25 cellular contexts compared by ENCODE assay signal in genomic region chr6:130460934-130461333, GRCh38.
"Had no signal": no experiment of that assay in that cellular context is flagged by ENCODE, and none has a peak within 500 bp of the region (broad histone marks: within the 10 kb centered on the region; RNA-seq: fewer than 3 reads in every experiment).

No MANE protein-coding gene starts in this region.

- H3K9me3 ChIP-seq: ovary, psoas muscle, right lobe of liver, sigmoid colon, stomach, suprapubic skin, testis, tibial artery, transverse colon, upper lobe of right lung, uterus had no signal

- ATAC-seq: naive thymus-derived CD8-positive, alpha-beta T cell; natural killer cell treated with Interleukin-12 subunit alpha and Interleukin-12 subunit beta and Interleukin-15 and Interleukin-18, amount 100 ng/mL, for 72 hours; psoas muscle; right cardiac atrium; right lobe of liver; stimulated activated effector memory CD8-positive, alpha-beta T cell treated with anti-CD3 and anti-CD28 coated beads, Interleukin-12 subunit alpha, Interleukin-12 subunit beta, amount 100 ng/mL, for 72 hours; stimulated activated naive B cell treated with anti-CD40 and anti-IgM and Interleukin-4, amounts not matched to agents 10 μg/mL and 1 μg/mL and 100 μg/mL, for 72 hours; upper lobe of right lung had no signal

- H3K4me3 ChIP-seq: neural progenitor cell, ovary, psoas muscle, right lobe of liver, sigmoid colon, stomach, suprapubic skin, testis, tibial artery, transverse colon, upper lobe of right lung, uterus had no signal

- H3K36me3 ChIP-seq: neural progenitor cell, ovary, right lobe of liver, sigmoid colon, stomach, suprapubic skin, tibial artery, transverse colon, upper lobe of right lung, uterus had no signal

- H3K27ac ChIP-seq: neural progenitor cell, ovary, parathyroid adenoma, psoas muscle, right lobe of liver, sigmoid colon, stomach, suprapubic skin, testis, tibial artery, transverse colon, upper lobe of right lung, uterus had no signal

- DNase-seq: naive thymus-derived CD8-positive, alpha-beta T cell; occipital lobe; ovary; psoas muscle; right cardiac atrium; right lobe of liver; sigmoid colon; small intestine; stimulated activated CD4-positive, alpha-beta T cell treated with anti-CD3 and anti-CD28 coated beads, Interleukin-15, amount 100 ng/mL, for 24 hours; stimulated activated CD4-positive, alpha-beta T cell treated with anti-CD3 and anti-CD28 coated beads, Interleukin-2, amount 100 ng/mL, for 24 hours; stimulated activated CD4-positive, alpha-beta T cell treated with anti-CD3 and anti-CD28 coated beads, Interleukin-2, amount 100 ng/mL, for 48 hours; stimulated activated CD4-positive, alpha-beta T cell treated with anti-CD3 and anti-CD28 coated beads, Interleukin-4, amount 100 ng/mL, for 24 hours; stimulated activated naive B cell treated with anti-CD40 and anti-IgM and Interleukin-4, amounts not matched to agents 10 μg/mL and 1 μg/mL and 100 μg/mL, for 72 hours; stimulated activated naive CD4-positive, alpha-beta T cell treated with Interleukin-2 at 50 U/mL for 16 hours; stomach; testis; tibial artery; transverse colon; upper lobe of right lung; uterus had no signal

- H3K4me1 ChIP-seq: neural progenitor cell, parathyroid adenoma, psoas muscle, right lobe of liver, sigmoid colon, stomach, suprapubic skin, testis, tibial artery, transverse colon, upper lobe of right lung, uterus had no signal
